4 cellular contexts compared by ENCODE assay signal in genomic region chr15:22069267-22069666, GRCh38. TPM values are rescaled to one million over a fixed set of nuclear protein-coding genes. Genes with fewer than 3 reads are reported as not detected.
"Had no signal": no experiment of that assay in that cellular context is flagged by ENCODE, and none has a peak within 500 bp of the region (broad histone marks: within the 10 kb centered on the region; RNA-seq: fewer than 3 reads in every experiment).

No MANE protein-coding gene starts in this region.

RNA-seq across cellular contexts. Expression of gene OR4M2, which starts 11.1 kb away (rescaled TPM):
- total RNA-seq: LHCN-M2, M059J, MCF 10A, NCI-H460 had no signal
